ENCODE assay signal across 9 cellular contexts in genomic region chr1:245079021-245079609, GRCh38.
DNase-seq lines count a peak whose midpoint lies in the region; ATAC-seq, FAIRE-seq and TF ChIP-seq lines count a peak whose summit lies in the region.
"Had no signal": no experiment of that assay in that cellular context is flagged by ENCODE, and none has a peak within 500 bp of the region (broad histone marks: within the 10 kb centered on the region; RNA-seq: fewer than 3 reads in every experiment).

No MANE protein-coding gene starts in this region.

- H3K4me1 ChIP-seq in endothelial cell of umbilical vein (ENCODE audit: control insufficient read depth, extremely low read depth, insufficient read depth, low read length) (no peaks in the 10 kb centered on the region), spleen (no peaks in the 10 kb centered on the region)

- H3K9me1 ChIP-seq in endothelial cell of umbilical vein (replicated peaks; ENCODE audit: control insufficient read depth, extremely low read depth, insufficient read depth, low read length), result no peaks in the 10 kb centered on the region

- dilution Hi-C loops in endothelial cell of umbilical vein (cut with MboI; ENCODE audit: extremely low pct_ligation_motif_present, low sequenced_read_pairs), result no loop called here

- POLR2A ChIA-PET in activated CD8-positive, alpha-beta T cell treated with anti-CD3 and anti-CD28 coated beads for 36 hours (lab: Charles Lee), result no interaction called here
- POLR2A ChIA-PET in activated CD8-positive, alpha-beta T cell treated with anti-CD3 and anti-CD28 coated beads, Interleukin-2, amount 10 ng/mL, durations not matched to agents 7 days and 5 days (lab: Charles Lee), result no interaction called here
- POLR2A ChIA-PET in endothelial cell of umbilical vein (lab: Charles Lee), result no interaction called here

- FAIRE-seq in endothelial cell of umbilical vein (lab: Jason Lieb, UNC), result peak; percentile 35

- H2AFZ ChIP-seq in endothelial cell of umbilical vein (ENCODE audit: low read depth, low read length), result no peak overlapping the region

- no peaks in the 10 kb centered on the region for H3K36me3 Mint-ChIP-seq in activated CD8-positive, alpha-beta T cell treated with anti-CD3 and anti-CD28 coated beads for 36 hours (ENCODE audit: low read depth)
- no peaks in the 10 kb centered on the region for H3K36me3 Mint-ChIP-seq in activated CD8-positive, alpha-beta T cell treated with anti-CD3 and anti-CD28 coated beads, Interleukin-2, amount 10 ng/mL, durations not matched to agents 7 days and 5 days (ENCODE audit: low read depth)
- H3K36me3 Mint-ChIP-seq: activated naive CD4-positive, alpha-beta T cell treated with anti-CD3 and anti-CD28 coated beads, Interleukin-2, amount 50 U/mL, for 24 hours had no signal

- H3K79me2 ChIP-seq in endothelial cell of umbilical vein (ENCODE audit: control insufficient read depth, insufficient read depth, low read length), result no peaks in the 10 kb centered on the region

- ATAC-seq in activated CD8-positive, alpha-beta T cell treated with anti-CD3 and anti-CD28 coated beads for 36 hours, result no peak
- ATAC-seq in activated CD8-positive, alpha-beta T cell treated with anti-CD3 and anti-CD28 coated beads, Interleukin-2, amount 10 ng/mL, durations not matched to agents 7 days and 5 days, result no peak

- H3K9me3 Mint-ChIP-seq in activated CD8-positive, alpha-beta T cell treated with anti-CD3 and anti-CD28 coated beads for 36 hours, result no peaks in the 10 kb centered on the region
- H3K9me3 Mint-ChIP-seq in activated CD8-positive, alpha-beta T cell treated with anti-CD3 and anti-CD28 coated beads, Interleukin-2, amount 10 ng/mL, durations not matched to agents 7 days and 5 days (ENCODE audit: insufficient read depth), result no peaks in the 10 kb centered on the region
- H3K9me3 Mint-ChIP-seq: activated naive CD4-positive, alpha-beta T cell treated with anti-CD3 and anti-CD28 coated beads, Interleukin-2, amount 50 U/mL, for 24 hours had no signal

- H3K27me3 Mint-ChIP-seq in activated CD8-positive, alpha-beta T cell treated with anti-CD3 and anti-CD28 coated beads for 36 hours, result no peaks in the 10 kb centered on the region
- H3K27me3 Mint-ChIP-seq in activated CD8-positive, alpha-beta T cell treated with anti-CD3 and anti-CD28 coated beads, Interleukin-2, amount 10 ng/mL, durations not matched to agents 7 days and 5 days (ENCODE audit: low read depth), result peaks cover 6% of the 10 kb centered on the region
- H3K27me3 Mint-ChIP-seq: activated naive CD4-positive, alpha-beta T cell treated with anti-CD3 and anti-CD28 coated beads, Interleukin-2, amount 50 U/mL, for 24 hours had no signal

- H3K4me3 Mint-ChIP-seq in activated CD8-positive, alpha-beta T cell treated with anti-CD3 and anti-CD28 coated beads for 36 hours, result no peak overlapping the region
- H3K4me3 Mint-ChIP-seq in activated CD8-positive, alpha-beta T cell treated with anti-CD3 and anti-CD28 coated beads, Interleukin-2, amount 10 ng/mL, durations not matched to agents 7 days and 5 days, result no peak overlapping the region
- H3K4me3 Mint-ChIP-seq: activated naive CD4-positive, alpha-beta T cell treated with anti-CD3 and anti-CD28 coated beads, Interleukin-2, amount 50 U/mL, for 24 hours had no signal

- H3K27me3 ChIP-seq in endothelial cell of umbilical vein (ENCODE audit: control insufficient read depth in 2 of 2, insufficient read depth in 2 of 2, low read length in 2 of 2), result no peaks in the 10 kb centered on the region
- H3K27me3 ChIP-seq in spleen (replicated peaks in 1 of 7), result no peaks in the 10 kb centered on the region
- H3K27me3 ChIP-seq in MG63, result no peaks in the 10 kb centered on the region; the same call in 1 of the 2 replicates

- 64 to 79% (median 72%) methylated on average over 9 of the region's 9 CpGs for WGBS in spleen, 5 donors

- H3K4me3 ChIP-seq in endothelial cell of umbilical vein (replicated peaks in 1 of 3; ENCODE audit: insufficient read depth in 1 of 3, low read depth in 1 of 3, low read length in 3 of 3) (no peak overlapping the region), spleen (no peak overlapping the region), MG63 (no peak overlapping the region)

- no peak overlapping the region for H3K27ac Mint-ChIP-seq in activated CD8-positive, alpha-beta T cell treated with anti-CD3 and anti-CD28 coated beads for 36 hours
- no peak overlapping the region for H3K27ac Mint-ChIP-seq in activated CD8-positive, alpha-beta T cell treated with anti-CD3 and anti-CD28 coated beads, Interleukin-2, amount 10 ng/mL, durations not matched to agents 7 days and 5 days
- H3K27ac Mint-ChIP-seq: activated naive CD4-positive, alpha-beta T cell treated with anti-CD3 and anti-CD28 coated beads, Interleukin-2, amount 50 U/mL, for 24 hours had no signal

- no peaks in the 10 kb centered on the region for H3K4me1 Mint-ChIP-seq in activated CD8-positive, alpha-beta T cell treated with anti-CD3 and anti-CD28 coated beads for 36 hours (ENCODE audit: low read depth)
- no peaks in the 10 kb centered on the region for H3K4me1 Mint-ChIP-seq in activated CD8-positive, alpha-beta T cell treated with anti-CD3 and anti-CD28 coated beads, Interleukin-2, amount 10 ng/mL, durations not matched to agents 7 days and 5 days (ENCODE audit: low read depth)
- H3K4me1 Mint-ChIP-seq: activated naive CD4-positive, alpha-beta T cell treated with anti-CD3 and anti-CD28 coated beads, Interleukin-2, amount 50 U/mL, for 24 hours had no signal

- DNase-seq in activated CD8-positive, alpha-beta T cell treated with anti-CD3 and anti-CD28 coated beads for 36 hours, result peak; percentile 14
- DNase-seq in activated CD8-positive, alpha-beta T cell treated with anti-CD3 and anti-CD28 coated beads, Interleukin-2, amount 10 ng/mL, durations not matched to agents 7 days and 5 days, result no peak
- peak; percentile 24 for DNase-seq in NCI-H774 (lab: John Stamatoyannopoulos, UW)
- DNase-seq in endothelial cell of umbilical vein (ENCODE audit: low read depth, low spot score), result peak; percentile 80
- no peak for DNase-seq in spleen
- DNase-seq in activated CD4-positive, alpha-beta T cell treated with anti-CD3 and anti-CD28 coated beads, Interleukin-2, amount 50 U/mL, for 1 hour, result no peak
- no peak for DNase-seq in MG63
- no peak for DNase-seq in NCI-H1105 treated with DMSO at 0.1 percent for 48 hours (lab: John Stamatoyannopoulos, UW)

- no peak for TF ChIP-seq POLR2A in endothelial cell of umbilical vein (IDR thresholded peaks at IDR 0.05; ENCODE audit: low read depth, low read length)
- no peak for TF ChIP-seq POLR2A in spleen (IDR thresholded peaks at IDR 0.05)

- TF ChIP-seq CTCF in activated CD8-positive, alpha-beta T cell treated with anti-CD3 and anti-CD28 coated beads for 36 hours (IDR thresholded peaks at IDR 0.05), result peak; percentile 53
- peak; percentile 36 to 58 for TF ChIP-seq CTCF in endothelial cell of umbilical vein (IDR thresholded peaks at IDR 0.05; ENCODE audit: extremely low read depth in 1 of 2, insufficient read depth in 1 of 2, low read depth in 1 of 2, low read length in 2 of 2)
- TF ChIP-seq CTCF in spleen (IDR thresholded peaks at IDR 0.05 in 8 of 11, conservative IDR thresholded peaks at IDR 0.05 in 3 of 11), result peak in 8 of 11 experiments; percentile 14 to 50 (median 39)

- no peak overlapping the region for H3K27ac ChIP-seq in endothelial cell of umbilical vein (ENCODE audit: insufficient read depth, low read depth, low read length)
- no peak overlapping the region for H3K27ac ChIP-seq in spleen

- CTCF ChIA-PET in activated CD8-positive, alpha-beta T cell treated with anti-CD3 and anti-CD28 coated beads for 36 hours (lab: Charles Lee), result interaction anchor here (0.5 to 1.3 kb wide), 3 partner anchors 13 to 105 kb away, joined by 3 to 4 read pairs (median 3); no protein-coding TSS in a partner anchor
- CTCF ChIA-PET in activated CD8-positive, alpha-beta T cell treated with anti-CD3 and anti-CD28 coated beads, Interleukin-2, amount 10 ng/mL, durations not matched to agents 7 days and 5 days (lab: Charles Lee), result interaction anchor here (1.0 kb wide), 1 partner anchor 10 kb away, joined by 4 read pairs; no protein-coding TSS in a partner anchor
- CTCF ChIA-PET in endothelial cell of umbilical vein (lab: Charles Lee), result interaction anchor here (0.7 to 2.6 kb wide), 10 partner anchors 9 to 1202 kb away, joined by 3 to 39 read pairs (median 4); partner anchors contain the start of gene KIF26B

- BruUV-seq in endothelial cell of umbilical vein (replicated peaks; lab: Mats Ljungman, UMichigan), result no TSS peak

- no peak overlapping the region for H3K9ac ChIP-seq in endothelial cell of umbilical vein (replicated peaks; ENCODE audit: extremely low read depth, insufficient read depth, low read length)

- H4K20me1 ChIP-seq in endothelial cell of umbilical vein (replicated peaks; ENCODE audit: control insufficient read depth, extremely low read depth, insufficient read depth, low read length), result no peaks in the 10 kb centered on the region

- H3K4me2 ChIP-seq in endothelial cell of umbilical vein (ENCODE audit: insufficient read depth, low read length), result no peak overlapping the region

- H3K9me3 ChIP-seq in endothelial cell of umbilical vein (replicated peaks; ENCODE audit: control insufficient read depth, insufficient read depth, low read length), result no peaks in the 10 kb centered on the region
- H3K9me3 ChIP-seq in spleen, result no peaks in the 10 kb centered on the region
- peaks cover 4% of the 10 kb centered on the region; the same call in 1 of the 2 replicates for H3K9me3 ChIP-seq in MG63

- H3K36me3 ChIP-seq in endothelial cell of umbilical vein (ENCODE audit: control insufficient read depth in 2 of 2, extremely low read depth in 1 of 2, insufficient read depth in 2 of 2, low read length in 2 of 2) (no peaks in the 10 kb centered on the region), spleen (no peaks in the 10 kb centered on the region), MG63 (no peaks in the 10 kb centered on the region)

- intact Hi-C loops in activated CD8-positive, alpha-beta T cell treated with anti-CD3 and anti-CD28 coated beads for 36 hours (cut with micrococcal nuclease), result no loop called here
- intact Hi-C loops in endothelial cell of umbilical vein (cut with micrococcal nuclease), result loop anchor here (1.0 to 10.0 kb wide), 5 partner anchors 74 to 1414 kb away; no protein-coding TSS in a partner anchor
- intact Hi-C loops in spleen (cut with DNase I; ENCODE audit: low total_unique reads), result no loop called here

TF ChIP-seq in endothelial cell of umbilical vein, 7 proteins besides CTCF, POLR2A, EP300 and RAD21 (continues in another document):
- TF ChIP-seq FOS (IDR thresholded peaks at IDR 0.05; ENCODE audit: borderline replicate concordance, insufficient read depth, low read length), result no peak
- TF ChIP-seq MYC (IDR thresholded peaks at IDR 0.05; ENCODE audit: low read depth, low read length), result no peak
- no peak for TF ChIP-seq GATA2 (IDR thresholded peaks at IDR 0.05; ENCODE audit: insufficient read depth, insufficient read length, low read depth, low read length)
- TF ChIP-seq EZH2 (IDR thresholded peaks at IDR 0.05; ENCODE audit: borderline replicate concordance, low read depth, low read length, severe bottlenecking), result no peak
- TF ChIP-seq POLR2AphosphoS5 (IDR thresholded peaks at IDR 0.05; ENCODE audit: insufficient read depth, low read depth, low read length), result no peak
- TF ChIP-seq MAX (IDR thresholded peaks at IDR 0.05; ENCODE audit: insufficient read depth, insufficient read length), result no peak

Comparison
In these comparisons a context has a peak if more than half of its experiments do, and no peak if none do; other contexts are left out.
1. DNase-seq: peak in activated CD8-positive, alpha-beta T cell treated with anti-CD3 and anti-CD28 coated beads for 36 hours (single experiment), NCI-H774 (single experiment) and endothelial cell of umbilical vein (single experiment); none in activated CD8-positive, alpha-beta T cell treated with anti-CD3 and anti-CD28 coated beads, Interleukin-2, amount 10 ng/mL, durations not matched to agents 7 days and 5 days (single experiment), spleen (single experiment), activated CD4-positive, alpha-beta T cell treated with anti-CD3 and anti-CD28 coated beads, Interleukin-2, amount 50 U/mL, for 1 hour (single experiment), MG63 (single experiment) and NCI-H1105 treated with DMSO at 0.1 percent for 48 hours (single experiment).
2. Peak in every context shown above with its lines, with median percentiles within 50 percentile points of each other: CTCF ChIP-seq.